ENCODE assay signal across 26 cellular contexts in genomic region chr1:232611834-232612233, GRCh38. TPM values are rescaled to one million over a fixed set of nuclear protein-coding genes. Genes with fewer than 3 reads are reported as not detected.
DNase-seq lines count a peak whose midpoint lies in the region; ATAC-seq, FAIRE-seq and TF ChIP-seq lines count a peak whose summit lies in the region.
"Had no signal": no experiment of that assay in that cellular context is flagged by ENCODE, and none has a peak within 500 bp of the region (broad histone marks: within the 10 kb centered on the region; RNA-seq: fewer than 3 reads in every experiment).

No MANE protein-coding gene starts in this region.

- POLR2A ChIA-PET in HCT116 (lab: Charles Lee) (no interaction called here), K562 (lab: Yijun Ruan, JAX) (no interaction called here)

- H3K27ac ChIP-seq in DND-41 (ENCODE audit: low read length) (no peak overlapping the region), HCT116 (ENCODE audit: low read depth, low read length) (no peak overlapping the region), K562 (ENCODE audit: extremely low read depth, low read depth, low read length) (no peak overlapping the region)
- H3K27ac ChIP-seq: hepatocyte, PC-9, prostate gland, SJSA1 had no signal

- ATAC-seq in DND-41 (ENCODE audit: insufficient read depth, low read depth), result no peak
- peak; percentile 78 for ATAC-seq in HCT116
- ATAC-seq in K562, result peak; percentile 66
- ATAC-seq in mucosa of descending colon, result peak; percentile 53
- no peak for ATAC-seq in GM19452 (IDR thresholded peaks at IDR 0.05; ENCODE audit: unreplicated experiment)
- ATAC-seq: activated CD4-positive, CD25-positive, alpha-beta regulatory T cell treated with anti-CD3 and anti-CD28 coated beads, Interleukin-2, amount 50 U/mL, for 24 hours; activated CD8-positive, alpha-beta T cell treated with anti-CD3 and anti-CD28 coated beads, Interleukin-2, amount 10 ng/mL, durations not matched to agents 7 days and 5 days had no signal

- TF ChIP-seq RAD21 in HCT116 (IDR thresholded peaks at IDR 0.05; ENCODE audit: low read depth), result peak; percentile 30
- no peak for TF ChIP-seq RAD21 in K562 (CRISPR knock-in tag; conservative IDR thresholded peaks at IDR 0.05 in 1 of 2, IDR thresholded peaks at IDR 0.05 in 1 of 2)

- TF ChIP-seq POLR2A in HCT116 (IDR thresholded peaks at IDR 0.05; ENCODE audit: borderline replicate concordance, extremely low read depth, insufficient read depth, insufficient read length) (no peak), K562 (conservative IDR thresholded peaks at IDR 0.05) (no peak)

- no peak overlapping the region for H2AFZ ChIP-seq in DND-41 (ENCODE audit: low read depth, low read length)
- H2AFZ ChIP-seq in HCT116 (ENCODE audit: low read depth, low read length, poor library complexity, severe bottlenecking), result no peak overlapping the region
- H2AFZ ChIP-seq in K562 (ENCODE audit: low read depth, low read length), result no peak overlapping the region
- H2AFZ ChIP-seq: hepatocyte, PC-9 had no signal

- H3K4me3 ChIP-seq in DND-41 (ENCODE audit: low read depth in 1 of 2, low read length in 2 of 2) (no peak overlapping the region), HCT116 (replicated peaks in 1 of 2; ENCODE audit: low read depth in 1 of 2, low read length in 2 of 2) (no peak overlapping the region), K562 (no peak overlapping the region), mucosa of descending colon (no peak overlapping the region), foreskin fibroblast (ENCODE audit: low read depth in 1 of 2, low read length in 2 of 2) (no peak overlapping the region)
- H3K4me3 ChIP-seq: hepatocyte, PC-9, prostate gland, SJSA1, upper lobe of left lung had no signal

- BruUV-seq in HCT116 (replicated peaks; lab: Mats Ljungman, UMichigan) (no TSS peak), K562 (replicated peaks; lab: Mats Ljungman, UMichigan) (no TSS peak)

- TF ChIP-seq EP300 in K562 (IDR thresholded peaks at IDR 0.05; ENCODE audit: low read length), result no peak

- H4K20me1 ChIP-seq in DND-41 (ENCODE audit: insufficient read depth, low read length) (0 out of 2 replicates have a peak, but pooled peaks cover 3% of the 10 kb centered on the region), HCT116 (ENCODE audit: insufficient read depth) (no peaks in the 10 kb centered on the region), K562 (replicated peaks; ENCODE audit: control insufficient read depth, insufficient read depth, low read length) (no peaks in the 10 kb centered on the region)

- CTCF ChIA-PET in HCT116 (lab: Charles Lee), result interaction anchor here (0.5 to 1.7 kb wide), 4 partner anchors 9 to 102 kb away, joined by 3 to 9 read pairs (median 6); no protein-coding TSS in a partner anchor
- CTCF ChIA-PET in K562 (lab: Yijun Ruan, JAX; ENCODE audit: low intra/inter-chr PET ratio), result no interaction called here

- H3K4me1 ChIP-seq in DND-41 (ENCODE audit: insufficient read depth, low read length), result no peaks in the 10 kb centered on the region
- peaks cover 19 to 45% of the 10 kb centered on the region in 2 experiments for H3K4me1 ChIP-seq in HCT116 (ENCODE audit: control insufficient read depth in 1 of 2, insufficient read depth in 2 of 2, low read length in 2 of 2)
- H3K4me1 ChIP-seq in K562 (replicated peaks in 1 of 2; ENCODE audit: control insufficient read depth in 2 of 2, insufficient read depth in 2 of 2, low read length in 2 of 2), result no peaks in the 10 kb centered on the region
- peaks cover 15% of the 10 kb centered on the region for H3K4me1 ChIP-seq in mucosa of descending colon (ENCODE audit: low read depth)
- H3K4me1 ChIP-seq: prostate gland had no signal

- H3K4me2 ChIP-seq in DND-41 (ENCODE audit: insufficient read depth, low read length) (no peak overlapping the region), HCT116 (ENCODE audit: low read length) (no peak overlapping the region), K562 (ENCODE audit: insufficient read depth, low read length) (no peak overlapping the region)
- H3K4me2 ChIP-seq: hepatocyte, PC-9 had no signal

- intact Hi-C loops in HCT116 (cut with micrococcal nuclease) (loop anchor here (5.0 kb wide), 1 partner anchor 75 kb away; no protein-coding TSS in a partner anchor), K562 (cut with micrococcal nuclease) (no loop called here), mucosa of descending colon (cut with DNase I, micrococcal nuclease) (no loop called here)

- FAIRE-seq in K562 (lab: Jason Lieb, UNC), result no peak
- FAIRE-seq: G401.6, GM12892, small intestine had no signal

- 4% methylated on average over 7 of the region's 7 CpGs for WGBS in K562 (ENCODE audit: insufficient coverage, low coverage, missing lambda C conversion rate)

- TF ChIP-seq CTCF in DND-41 (IDR thresholded peaks at IDR 0.05; ENCODE audit: borderline replicate concordance, extremely low read depth, low read length, poor library complexity, severe bottlenecking) (peak; percentile 38), HCT116 (IDR thresholded peaks at IDR 0.05 in 2 of 3, conservative IDR thresholded peaks at IDR 0.05 in 1 of 3; ENCODE audit: borderline replicate concordance in 1 of 3, insufficient read depth in 1 of 3, low read depth in 2 of 3, low read length in 2 of 3) (peak in 2 of 3 experiments; percentile 52; a peak in 4 of 6 replicates), K562 (IDR thresholded peaks at IDR 0.05 in 2 of 3, conservative IDR thresholded peaks at IDR 0.05 in 1 of 3; ENCODE audit: insufficient read depth in 2 of 3, low read depth in 1 of 3, low read length in 3 of 3) (0 out of 6 replicates have a peak, but pooled peaks of 2 of the 3 experiments have one; percentile 4 to 14), mucosa of descending colon (IDR thresholded peaks at IDR 0.05) (no peak), foreskin fibroblast (IDR thresholded peaks at IDR 0.05; ENCODE audit: low read depth, low read length) (no peak)

- H3K9ac ChIP-seq in DND-41 (ENCODE audit: low read depth, low read length), result no peak overlapping the region
- H3K9ac ChIP-seq in HCT116 (ENCODE audit: low read length), result no peak overlapping the region
- H3K9ac ChIP-seq in K562 (ENCODE audit: insufficient read depth in 1 of 2, low read depth in 2 of 2, low read length in 2 of 2), result no peak overlapping the region

- H3K9me1 ChIP-seq in K562 (ENCODE audit: control insufficient read depth, insufficient read depth, low read length), result no peaks in the 10 kb centered on the region

- RAD21 ChIA-PET in HCT116 (lab: Charles Lee; ENCODE audit: low non-redundant PET in 1 of 2, low total read pairs in 2 of 2, uncharacterized antibody in 2 of 2, unreplicated experiment in 2 of 2), result no interaction called here

- no peaks in the 10 kb centered on the region for H3K9me3 ChIP-seq in DND-41 (ENCODE audit: insufficient read depth, low read length, severe bottlenecking)
- no peaks in the 10 kb centered on the region for H3K9me3 ChIP-seq in HCT116 (ENCODE audit: control insufficient read depth in 1 of 2, insufficient read depth in 1 of 2, low read depth in 1 of 2, low read length in 2 of 2)
- no peaks in the 10 kb centered on the region for H3K9me3 ChIP-seq in K562 (replicated peaks; ENCODE audit: control insufficient read depth, insufficient read depth, low read depth, low read length)
- H3K9me3 ChIP-seq in mucosa of descending colon, result no peaks in the 10 kb centered on the region
- H3K9me3 ChIP-seq: prostate gland, SJSA1, upper lobe of left lung had no signal

- no peaks in the 10 kb centered on the region for H3K27me3 ChIP-seq in DND-41 (ENCODE audit: insufficient read depth, low read length, poor library complexity)
- H3K27me3 ChIP-seq in HCT116 (ENCODE audit: insufficient read depth, low read length), result no peaks in the 10 kb centered on the region
- no peaks in the 10 kb centered on the region for H3K27me3 ChIP-seq in K562 (ENCODE audit: control insufficient read depth in 2 of 2, insufficient read depth in 2 of 2, low read length in 2 of 2)
- H3K27me3 ChIP-seq: hepatocyte, SJSA1, upper lobe of left lung had no signal

- in situ Hi-C loops in K562 (cut with MboI), result no loop called here

- no peak for DNase-seq in DND-41
- no peak for DNase-seq in HCT116 (ENCODE audit: low read depth, low spot score)
- DNase-seq in K562 (ENCODE audit: extremely low read depth in 1 of 4, low spot score in 3 of 4), result no peak
- no peak for DNase-seq in mucosa of descending colon
- no peak for DNase-seq in hypothalamus (lab: John Stamatoyannopoulos, UW)
- DNase-seq in stimulated activated CD4-positive, alpha-beta T cell treated with anti-CD3 and anti-CD28 coated beads, Interleukin-15, amount 100 ng/mL, for 24 hours, result no peak
- DNase-seq in foreskin fibroblast, result no peak
- DNase-seq: activated CD8-positive, alpha-beta T cell treated with anti-CD3 and anti-CD28 coated beads, Interleukin-2, amount 10 ng/mL, durations not matched to agents 7 days and 5 days; activated T-cell treated with anti-CD3 and anti-CD28 coated beads, Interleukin-2, amount 50 U/mL, for 48 hours; kidney glomerular epithelial cell; NCI-H1436 treated with DMSO at 0.1 percent for 48 hours; NCI-H2171; NCI-H69; nephron progenitor cell; PC-9; small intestine; stimulated activated CD4-positive, alpha-beta T cell treated with anti-CD3 and anti-CD28 coated beads, Interleukin-4, amount 100 ng/mL, for 4 hours; T-helper 9 cell; upper lobe of left lung had no signal

- no peaks in the 10 kb centered on the region for H3K9me2 ChIP-seq in HCT116 (ENCODE audit: insufficient read depth)

- H3K36me3 ChIP-seq in DND-41 (ENCODE audit: insufficient read depth, low read length) (no peaks in the 10 kb centered on the region), HCT116 (ENCODE audit: control insufficient read depth in 1 of 2, insufficient read depth in 2 of 2, low read length in 2 of 2) (no peaks in the 10 kb centered on the region), K562 (ENCODE audit: control insufficient read depth, insufficient read depth, low read length) (no peaks in the 10 kb centered on the region), mucosa of descending colon (ENCODE audit: low read depth) (no peaks in the 10 kb centered on the region)
- H3K36me3 ChIP-seq: prostate gland, SJSA1, upper lobe of left lung had no signal

- peaks cover 6% of the 10 kb centered on the region for H3K79me2 ChIP-seq in DND-41 (ENCODE audit: insufficient read depth, low read length)
- H3K79me2 ChIP-seq in HCT116 (ENCODE audit: insufficient read depth, low read length), result 0 out of 2 replicates have a peak, but pooled peaks cover 3% of the 10 kb centered on the region
- H3K79me2 ChIP-seq in K562 (ENCODE audit: control insufficient read depth, insufficient read depth, low read length), result no peaks in the 10 kb centered on the region

RNA-seq across cellular contexts. Expression of gene SIPA1L2, which starts 18.1 kb away (rescaled TPM):
- total RNA-seq in HCT116 (2021; ENCODE audit: unreplicated experiment), result 12.5 TPM
- polyA plus RNA-seq in HCT116 (2012), result 11.6 and 12.1 TPM in 2 replicates
- total RNA-seq in K562 (2011; cell fraction: chromatin; rRNA removed; ENCODE audit: low replicate concordance), result 0.09 TPM in 1 of 2 replicates, not detected in the other
- total RNA-seq in K562 (2011; cell fraction: nucleolus; rRNA removed), result not detected in 2 replicates
- not detected in 2 replicates for total RNA-seq in K562 (2011; cell fraction: nucleoplasm; rRNA removed)
- total RNA-seq in K562 (2014; rRNA removed), result 0.09 and 0.12 TPM in 2 replicates
- 0.03 and 0.04 TPM in 2 replicates for total RNA-seq in K562 (2014; rRNA removed; fragmentation: Illumina TruSeq; extraction: Trizol)
- 0.04 TPM in 1 of 2 replicates, not detected in the other for total RNA-seq in K562 (2015; rRNA removed; fragmentation: Illumina TruSeq; extraction: Trizol)
- total RNA-seq in K562 (2021), result 0.07 and 0.22 TPM in 2 replicates
- polyA plus RNA-seq in K562 (2011; rRNA removed), result not detected in 2 replicates
- 0.01 TPM in 1 of 2 replicates, not detected in the other for polyA plus RNA-seq in K562 (2011; cell fraction: cytosol; rRNA removed)
- not detected in 2 replicates for polyA plus RNA-seq in K562 (2011; cell fraction: nucleus; rRNA removed)
- 0.01 and 1.2 TPM in 2 replicates for polyA plus RNA-seq in K562 (2012)
- polyA plus RNA-seq in K562 (2014; fragmentation: Illumina TruSeq; extraction: Trizol), result 0.04 TPM in 1 of 2 replicates, not detected in the other
- polyA plus RNA-seq in K562 (2014; fragmentation: Nextera tagmentation; extraction: Ambion mirVana), result not detected
- 0.01 TPM in 1 of 2 replicates, not detected in the other for polyA plus RNA-seq in K562 (2014; rRNA removed)
- polyA minus RNA-seq in K562 (2011; rRNA and poly(A)+ RNA removed), result not detected in 2 replicates
- polyA minus RNA-seq in K562 (2011; cell fraction: cytosol; rRNA and poly(A)+ RNA removed), result not detected in 2 replicates
- polyA minus RNA-seq in K562 (2011; cell fraction: nucleus; rRNA and poly(A)+ RNA removed), result not detected in 2 replicates
- 10 to 100 TPM; 78.7 to 94.4 (median 79.0) TPM for total RNA-seq in mucosa of descending colon
- total RNA-seq: PC-9 had no signal

Comparison
In these comparisons a context has a peak if more than half of its experiments do, and no peak if none do; other contexts are left out.
1. ATAC-seq: peak in HCT116 (single experiment), K562 (single experiment) and mucosa of descending colon (single experiment); none in DND-41 (single experiment) and GM19452 (single experiment).
2. CTCF ChIP-seq: peak in DND-41 (single experiment), HCT116 (2 of 3) and K562 (2 of 3); none in mucosa of descending colon (single experiment) and foreskin fibroblast (single experiment).
3. RNA of gene SIPA1L2, which starts 18.1 kb away (total RNA-seq): 78.7 to 94.4 TPM in mucosa of descending colon and 12.5 TPM in HCT116 (single experiment); 0.03 to 0.22 TPM in K562; every median in the first group is over 10 times any median in the second.